ENCODE assay signal across 26 cellular contexts in the genomic region with DNA sequence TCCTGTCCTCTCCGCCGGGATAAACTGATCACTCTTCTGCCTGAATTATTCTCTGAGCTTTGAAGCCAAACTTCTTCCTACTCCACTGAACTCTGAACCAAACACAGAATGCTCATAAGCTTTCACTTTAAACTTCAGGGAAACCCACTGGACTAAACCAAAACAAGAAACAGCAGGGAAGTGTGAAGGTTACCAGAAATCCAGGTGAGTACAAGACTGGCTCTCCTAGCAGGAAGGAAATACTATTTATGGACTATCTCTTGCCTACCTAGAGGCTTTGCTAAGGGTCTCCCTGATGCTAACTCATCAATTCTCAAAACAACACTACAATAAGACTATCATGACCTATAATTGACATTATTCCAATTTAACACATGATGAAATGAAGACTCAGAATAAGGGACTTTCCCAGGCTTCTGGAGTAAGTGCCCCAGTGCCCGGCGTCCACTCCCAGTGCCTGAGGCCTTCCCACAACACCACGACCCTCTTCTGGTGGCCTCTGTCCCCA.
"Had no signal": no experiment of that assay in that cellular context is flagged by ENCODE, and none has a peak within 500 bp of the region (broad histone marks: within the 10 kb centered on the region; RNA-seq: fewer than 3 reads in every experiment).

No MANE protein-coding gene starts in this region.

- H3K36me3 ChIP-seq: breast epithelium, esophagus squamous epithelium, gastrocnemius medialis, thoracic aorta, upper lobe of left lung had no signal

- H3K27me3 ChIP-seq: breast epithelium, esophagus squamous epithelium, gastrocnemius medialis, upper lobe of left lung had no signal

- ATAC-seq: activated CD4-positive, alpha-beta T cell treated with anti-CD3 and anti-CD28 coated beads for 36 hours; gastrocnemius medialis; mucosa of descending colon; sciatic nerve; SK-N-SH treated with all-trans-retinoic acid at 6 μM for 48 hours had no signal

- H3K27ac ChIP-seq: upper lobe of left lung had no signal

- H3K4me1 ChIP-seq: breast epithelium had no signal

- H3K4me2 ChIP-seq: smooth muscle cell had no signal

- H3K4me3 ChIP-seq: breast epithelium, esophagus squamous epithelium, gastrocnemius medialis, mucosa of descending colon, smooth muscle cell, thoracic aorta, upper lobe of left lung had no signal

- H3K9me3 Mint-ChIP-seq: activated B cell treated with CpG ODN at 0.5 μM for 24 hours; activated CD4-positive, alpha-beta memory T cell treated with anti-CD3 and anti-CD28 coated beads for 36 hours; activated T-cell treated with anti-CD3 and anti-CD28 coated beads, Interleukin-2, amount 50 U/mL, for 24 hours; central memory CD8-positive, alpha-beta T cell; neural crest cell had no signal

- H3K27ac Mint-ChIP-seq: activated B cell treated with CpG ODN at 0.5 μM for 24 hours; activated CD4-positive, alpha-beta memory T cell treated with anti-CD3 and anti-CD28 coated beads for 36 hours; activated CD4-positive, alpha-beta T cell treated with anti-CD3 and anti-CD28 coated beads for 36 hours; activated naive CD8-positive, alpha-beta T cell; activated T-cell treated with anti-CD3 and anti-CD28 coated beads, Interleukin-2, amount 50 U/mL, for 24 hours; endodermal cell had no signal

- H3K4me3 Mint-ChIP-seq: activated B cell treated with CpG ODN at 0.5 μM for 24 hours; activated CD4-positive, alpha-beta memory T cell treated with anti-CD3 and anti-CD28 coated beads for 36 hours; activated CD4-positive, alpha-beta T cell treated with anti-CD3 and anti-CD28 coated beads for 36 hours; activated naive CD8-positive, alpha-beta T cell; activated T-cell treated with anti-CD3 and anti-CD28 coated beads, Interleukin-2, amount 50 U/mL, for 24 hours; central memory CD8-positive, alpha-beta T cell; endodermal cell; neural crest cell had no signal

- DNase-seq: activated B cell treated with CpG ODN at 0.5 μM for 24 hours; activated CD4-positive, alpha-beta memory T cell treated with anti-CD3 and anti-CD28 coated beads for 36 hours; activated CD4-positive, alpha-beta T cell treated with anti-CD3 and anti-CD28 coated beads for 36 hours; activated naive CD4-positive, alpha-beta T cell; activated T-cell treated with anti-CD3 and anti-CD28 coated beads, Interleukin-2, amount 50 U/mL, for 24 hours; amniotic stem cell; endodermal cell; esophagus squamous epithelium; gastrocnemius medialis; hippocampal formation; mesenchymal stem cell; mucosa of descending colon; occipital lobe; posterior cingulate gyrus; stimulated activated CD4-positive, alpha-beta T cell treated with anti-CD3 and anti-CD28 coated beads, Interleukin-2, amount 100 ng/mL, for 48 hours; stimulated activated CD8-positive, alpha-beta memory T cell treated with anti-CD3 and anti-CD28 coated beads, Interleukin-4, amount 100 ng/mL, for 48 hours; stimulated activated naive CD4-positive, alpha-beta T cell treated with Interleukin-2 at 50 U/mL for 16 hours; upper lobe of left lung had no signal

- H3K9me3 ChIP-seq: breast epithelium, esophagus squamous epithelium, gastrocnemius medialis, mucosa of descending colon, thoracic aorta, upper lobe of left lung had no signal

- H3K36me3 Mint-ChIP-seq: activated CD4-positive, alpha-beta memory T cell treated with anti-CD3 and anti-CD28 coated beads for 36 hours; activated naive CD8-positive, alpha-beta T cell had no signal

- H3K27me3 Mint-ChIP-seq: activated B cell treated with CpG ODN at 0.5 μM for 24 hours; activated CD4-positive, alpha-beta memory T cell treated with anti-CD3 and anti-CD28 coated beads for 36 hours; activated CD4-positive, alpha-beta T cell treated with anti-CD3 and anti-CD28 coated beads for 36 hours; activated naive CD8-positive, alpha-beta T cell; activated T-cell treated with anti-CD3 and anti-CD28 coated beads, Interleukin-2, amount 50 U/mL, for 24 hours; central memory CD8-positive, alpha-beta T cell had no signal

- H3K4me1 Mint-ChIP-seq: neural crest cell had no signal
